9 cellular contexts compared by ENCODE assay signal in the genomic region with DNA sequence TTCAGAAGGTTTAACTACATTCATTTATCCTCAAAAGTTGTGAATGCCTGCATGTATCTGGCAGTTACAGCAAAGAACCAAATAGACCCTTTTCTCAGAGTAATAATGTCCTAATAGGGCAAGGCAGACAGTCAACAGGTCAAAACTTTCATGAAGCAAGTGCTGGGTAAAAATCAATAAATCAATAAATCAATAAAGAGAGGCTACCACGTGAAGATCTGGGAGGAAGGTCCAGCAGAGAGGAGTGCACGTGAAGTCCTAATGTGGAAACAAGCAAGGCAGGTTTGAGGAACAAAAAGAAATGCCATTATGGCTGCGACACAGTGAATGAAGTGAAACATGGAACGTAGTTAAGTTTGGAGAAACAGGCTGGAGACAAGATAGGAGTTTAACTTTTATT. TPM values are rescaled to one million over a fixed set of nuclear protein-coding genes. Genes with fewer than 3 reads are reported as not detected.
"Had no signal": no experiment of that assay in that cellular context is flagged by ENCODE, and none has a peak within 500 bp of the region (broad histone marks: within the 10 kb centered on the region; RNA-seq: fewer than 3 reads in every experiment).

No MANE protein-coding gene starts in this region.

- ATAC-seq: GM12878 had no signal

- FAIRE-seq: G401.6, GM12878, GM12891, GM12892, GM18507, GM19239 had no signal

- DNase-seq: GDM1, GF-D8 had no signal

- H3K4me3 ChIP-seq: GM12878 had no signal

RNA-seq across cellular contexts. Expression of gene C6orf118, which starts 36.3 kb away (rescaled TPM):
- total RNA-seq: G401, GM12878 had no signal
- polyA plus RNA-seq: GM12878 had no signal
